8 cellular contexts compared by ENCODE assay signal in the genomic region with DNA sequence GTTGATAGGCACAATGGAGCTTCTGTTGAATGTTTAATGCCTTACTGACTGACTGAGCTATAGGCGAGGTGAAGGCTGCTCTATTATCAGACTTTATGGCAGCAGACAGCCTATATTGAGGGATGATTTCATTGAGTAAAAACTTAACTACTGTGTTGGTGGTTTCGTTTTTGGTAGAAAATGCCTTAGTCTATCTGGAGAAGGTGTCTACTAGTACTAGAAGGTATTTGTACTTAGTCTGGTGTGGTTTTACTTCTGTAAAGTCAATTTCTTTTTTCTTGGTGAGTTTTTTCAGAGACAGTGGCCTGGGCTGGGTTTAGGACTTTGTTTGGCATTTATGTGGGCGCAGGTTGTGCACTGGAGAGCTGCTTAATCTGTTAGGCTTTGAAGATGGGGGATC.
DNase-seq lines count a peak whose midpoint lies in the region; ATAC-seq, FAIRE-seq and TF ChIP-seq lines count a peak whose summit lies in the region.
"Not testable (repeated sequence)": the region's sequence is repeated elsewhere in the genome, so short reads cannot be mapped to it uniquely, and the experiment has no call there.

No MANE protein-coding gene starts in this region.

- H3K9ac ChIP-seq in KMS-11 = peak overlapping the region; percentile 63; the same call in 1 of the 2 replicates
- H3K9ac ChIP-seq in K562 (ENCODE audit: insufficient read depth in 1 of 2, low read depth in 2 of 2, low read length in 2 of 2) = not testable (repeated sequence)

- H3K4me2 ChIP-seq in KMS-11 = peak overlapping the region; percentile 87
- H3K4me2 ChIP-seq in K562 (ENCODE audit: insufficient read depth, low read length) = not testable (repeated sequence)

- ATAC-seq in activated CD4-positive, alpha-beta T cell treated with anti-CD3 and anti-CD28 coated beads for 36 hours; K562: not testable (repeated sequence)

- CTCF ChIA-PET in Calu3 (lab: Charles Lee); activated CD4-positive, alpha-beta T cell treated with anti-CD3 and anti-CD28 coated beads for 36 hours (lab: Charles Lee); K562 (lab: Yijun Ruan, JAX; ENCODE audit: low intra/inter-chr PET ratio): not testable (repeated sequence)

- not testable (repeated sequence) for TF ChIP-seq EP300 in K562 (IDR thresholded peaks at IDR 0.05; ENCODE audit: low read length)

- H3K9me3 ChIP-seq in K562 (replicated peaks; ENCODE audit: control insufficient read depth, insufficient read depth, low read depth, low read length); thymus (ENCODE audit: control insufficient read depth): not testable (repeated sequence)

- TF ChIP-seq POLR2A in K562 (conservative IDR thresholded peaks at IDR 0.05) = not testable (repeated sequence)

- FAIRE-seq in K562 (lab: Jason Lieb, UNC) = not testable (repeated sequence)

- TF ChIP-seq RAD21 in K562 (CRISPR knock-in tag; conservative IDR thresholded peaks at IDR 0.05 in 1 of 2, IDR thresholded peaks at IDR 0.05 in 1 of 2) = not testable (repeated sequence)

- not testable (repeated sequence) for H3K36me3 ChIP-seq in KMS-11 (ENCODE audit: insufficient read depth); K562 (ENCODE audit: control insufficient read depth, insufficient read depth, low read length); thymus (ENCODE audit: control insufficient read depth, insufficient read depth)

- H3K27ac Mint-ChIP-seq in Calu3 (ENCODE audit: unreplicated experiment) (peak overlapping the region; percentile 37), nephron (peak overlapping the region; percentile 63 to 83 (median 65))
- peak overlapping the region; percentile 85 for H3K27ac Mint-ChIP-seq in activated CD4-positive, alpha-beta T cell treated with anti-CD3 and anti-CD28 coated beads for 36 hours
- H3K27ac Mint-ChIP-seq in activated T-helper 1 cell treated with anti-CD3 and anti-CD28 coated beads, Interleukin-12 subunit alpha, Interleukin-12 subunit beta, Interleukin-2, Interleukin-4 antibody, amounts not matched to agents 30 ng/mL and 10 ng/mL and 1 ng/mL, durations not matched to agents 14 hours and 24 hours and 36 hours = peak overlapping the region; percentile 68

- TF ChIP-seq CTCF in Calu3 (IDR thresholded peaks at IDR 0.05; ENCODE audit: unreplicated experiment); KMS-11 (conservative IDR thresholded peaks at IDR 0.05; ENCODE audit: low read depth, low read length); K562 (IDR thresholded peaks at IDR 0.05 in 2 of 3, conservative IDR thresholded peaks at IDR 0.05 in 1 of 3; ENCODE audit: insufficient read depth in 2 of 3, low read depth in 1 of 3, low read length in 3 of 3); nephron (IDR thresholded peaks at IDR 0.05; ENCODE audit: unreplicated experiment in 3 of 3): not testable (repeated sequence)

- H3K27ac ChIP-seq in KMS-11 = peak overlapping the region; percentile 91
- H3K27ac ChIP-seq in K562 (ENCODE audit: extremely low read depth, low read depth, low read length) = not testable (repeated sequence)
- H3K27ac ChIP-seq in thymus (ENCODE audit: low read depth) = peak overlapping the region; percentile 31

- POLR2A ChIA-PET in activated CD4-positive, alpha-beta T cell treated with anti-CD3 and anti-CD28 coated beads for 36 hours (lab: Charles Lee) = not testable (repeated sequence)
- POLR2A ChIA-PET in K562 (lab: Yijun Ruan, JAX) = interaction anchor here (0.7 kb wide), 1 partner anchor 656 kb away, joined by 3 read pairs; no protein-coding TSS in a partner anchor

- H3K9me1 ChIP-seq in K562 (ENCODE audit: control insufficient read depth, insufficient read depth, low read length) = not testable (repeated sequence)

- intact Hi-C loops in Calu3 (cut with micrococcal nuclease; ENCODE audit: unreplicated experiment); activated T-helper 1 cell treated with anti-CD3 and anti-CD28 coated beads, Interleukin-12 subunit alpha, Interleukin-12 subunit beta, Interleukin-2, Interleukin-4 antibody, amounts not matched to agents 30 ng/mL and 10 ng/mL and 1 ng/mL, durations not matched to agents 14 hours and 24 hours and 36 hours (cut with micrococcal nuclease); K562 (cut with micrococcal nuclease): not testable (repeated sequence)
- intact Hi-C loops in activated CD4-positive, alpha-beta T cell treated with anti-CD3 and anti-CD28 coated beads for 36 hours (cut with DNase I, micrococcal nuclease) = loop anchor here in 1 of 2 experiments (2.0 kb wide), 1 partner anchor 66 kb away; no protein-coding TSS in a partner anchor

- DNase-seq in Calu3; activated T-helper 1 cell treated with anti-CD3 and anti-CD28 coated beads, Interleukin-12 subunit alpha, Interleukin-12 subunit beta, Interleukin-2, Interleukin-4 antibody, amounts not matched to agents 30 ng/mL and 10 ng/mL and 1 ng/mL, durations not matched to agents 14 hours and 24 hours and 36 hours (ENCODE audit: low spot score); K562 (ENCODE audit: extremely low read depth in 1 of 4, low spot score in 3 of 4): not testable (repeated sequence)
- DNase-seq in activated CD4-positive, alpha-beta T cell treated with anti-CD3 and anti-CD28 coated beads for 36 hours = peak; percentile 14
- DNase-seq in glomerular visceral epithelial cell (ENCODE audit: extremely low spot score) = peak; percentile 0

- peaks cover 60% of the 10 kb centered on the region for H3K4me1 ChIP-seq in KMS-11 (ENCODE audit: low read depth, poor library complexity, severe bottlenecking)
- not testable (repeated sequence) for H3K4me1 ChIP-seq in K562 (replicated peaks in 1 of 2; ENCODE audit: control insufficient read depth in 2 of 2, insufficient read depth in 2 of 2, low read length in 2 of 2); thymus (ENCODE audit: control insufficient read depth, insufficient read depth, low read length)

- peaks cover 20% of the 10 kb centered on the region for H3K27me3 Mint-ChIP-seq in Calu3 (ENCODE audit: unreplicated experiment)
- H3K27me3 Mint-ChIP-seq in activated CD4-positive, alpha-beta T cell treated with anti-CD3 and anti-CD28 coated beads for 36 hours; activated T-helper 1 cell treated with anti-CD3 and anti-CD28 coated beads, Interleukin-12 subunit alpha, Interleukin-12 subunit beta, Interleukin-2, Interleukin-4 antibody, amounts not matched to agents 30 ng/mL and 10 ng/mL and 1 ng/mL, durations not matched to agents 14 hours and 24 hours and 36 hours (ENCODE audit: insufficient read depth); nephron (ENCODE audit: low read depth): not testable (repeated sequence)

- peaks cover 15% of the 10 kb centered on the region for H3K4me1 Mint-ChIP-seq in Calu3 (ENCODE audit: low read depth, unreplicated experiment)
- H3K4me1 Mint-ChIP-seq in activated CD4-positive, alpha-beta T cell treated with anti-CD3 and anti-CD28 coated beads for 36 hours = peaks cover 27% of the 10 kb centered on the region
- peaks cover 21% of the 10 kb centered on the region for H3K4me1 Mint-ChIP-seq in activated T-helper 1 cell treated with anti-CD3 and anti-CD28 coated beads, Interleukin-12 subunit alpha, Interleukin-12 subunit beta, Interleukin-2, Interleukin-4 antibody, amounts not matched to agents 30 ng/mL and 10 ng/mL and 1 ng/mL, durations not matched to agents 14 hours and 24 hours and 36 hours (ENCODE audit: low read depth)
- peaks cover 38% of the 10 kb centered on the region for H3K4me1 Mint-ChIP-seq in nephron

- H3K79me2 ChIP-seq in KMS-11 (ENCODE audit: insufficient read depth, low read depth); K562 (ENCODE audit: control insufficient read depth, insufficient read depth, low read length): not testable (repeated sequence)

- H3K9me3 Mint-ChIP-seq in Calu3 (ENCODE audit: low read depth, unreplicated experiment); activated CD4-positive, alpha-beta T cell treated with anti-CD3 and anti-CD28 coated beads for 36 hours (ENCODE audit: low read depth); activated T-helper 1 cell treated with anti-CD3 and anti-CD28 coated beads, Interleukin-12 subunit alpha, Interleukin-12 subunit beta, Interleukin-2, Interleukin-4 antibody, amounts not matched to agents 30 ng/mL and 10 ng/mL and 1 ng/mL, durations not matched to agents 14 hours and 24 hours and 36 hours; nephron: not testable (repeated sequence)

- not testable (repeated sequence) for H3K36me3 Mint-ChIP-seq in Calu3 (ENCODE audit: insufficient read depth, unreplicated experiment); activated CD4-positive, alpha-beta T cell treated with anti-CD3 and anti-CD28 coated beads for 36 hours (ENCODE audit: low read depth); activated T-helper 1 cell treated with anti-CD3 and anti-CD28 coated beads, Interleukin-12 subunit alpha, Interleukin-12 subunit beta, Interleukin-2, Interleukin-4 antibody, amounts not matched to agents 30 ng/mL and 10 ng/mL and 1 ng/mL, durations not matched to agents 14 hours and 24 hours and 36 hours (ENCODE audit: low read depth); nephron (ENCODE audit: low read depth)

- in situ Hi-C loops in K562 (cut with MboI) = not testable (repeated sequence)

- H3K4me3 Mint-ChIP-seq in Calu3 (ENCODE audit: low read depth, unreplicated experiment) = peak overlapping the region; percentile 56
- peak overlapping the region; percentile 58 for H3K4me3 Mint-ChIP-seq in activated CD4-positive, alpha-beta T cell treated with anti-CD3 and anti-CD28 coated beads for 36 hours
- H3K4me3 Mint-ChIP-seq in activated T-helper 1 cell treated with anti-CD3 and anti-CD28 coated beads, Interleukin-12 subunit alpha, Interleukin-12 subunit beta, Interleukin-2, Interleukin-4 antibody, amounts not matched to agents 30 ng/mL and 10 ng/mL and 1 ng/mL, durations not matched to agents 14 hours and 24 hours and 36 hours = peak overlapping the region; percentile 68
- peak overlapping the region; percentile 57 to 79 (median 61) for H3K4me3 Mint-ChIP-seq in nephron

- not testable (repeated sequence) for H3K4me3 ChIP-seq in KMS-11 (IDR thresholded peaks at IDR 0.05; ENCODE audit: insufficient read depth, low read depth, low read length); K562; thymus (ENCODE audit: low read length)

- H3K27me3 ChIP-seq in KMS-11 (ENCODE audit: insufficient read depth, low read depth); K562 (ENCODE audit: control insufficient read depth in 2 of 2, insufficient read depth in 2 of 2, low read length in 2 of 2); thymus (ENCODE audit: control insufficient read depth, insufficient read depth): not testable (repeated sequence)

- 4% methylated on average over 3 of the region's 3 CpGs for WGBS in K562 (ENCODE audit: insufficient coverage, low coverage, missing lambda C conversion rate)
- 66% methylated on average over 3 of the region's 3 CpGs for WGBS in thymus

- not testable (repeated sequence) for BruUV-seq in Calu3 (replicated peaks; lab: Mats Ljungman, UMichigan); K562 (replicated peaks; lab: Mats Ljungman, UMichigan)

- peak overlapping the region; percentile 2; the same call in 1 of the 2 replicates for H2AFZ ChIP-seq in KMS-11 (ENCODE audit: low read depth)
- peak overlapping the region; percentile 74; the same call in 1 of the 2 replicates for H2AFZ ChIP-seq in K562 (ENCODE audit: low read depth, low read length)

- H4K20me1 ChIP-seq in KMS-11 (ENCODE audit: insufficient read depth); K562 (replicated peaks; ENCODE audit: control insufficient read depth, insufficient read depth, low read length): not testable (repeated sequence)
